8 cellular contexts compared by ENCODE assay signal in genomic region chr7:144835166-144835611, GRCh38. TPM values are rescaled to one million over a fixed set of nuclear protein-coding genes. Genes with fewer than 3 reads are reported as not detected.
DNase-seq lines count a peak whose midpoint lies in the region; ATAC-seq and TF ChIP-seq lines count a peak whose summit lies in the region.

No MANE protein-coding gene starts in this region.

- DNase-seq in NCI-H1436 (lab: John Stamatoyannopoulos, UW) (peak; percentile 5), NCI-H1436 treated with DMSO at 0.1 percent for 48 hours (lab: John Stamatoyannopoulos, UW) (no peak), HCEC 1CT (peak; percentile 26), MG63 (peak; percentile 23), T-helper 17 cell (peak in 1 of 3 donors; percentile 15), colonic mucosa (peak; percentile 39)
- DNase-seq in stimulated activated CD4-positive, alpha-beta T cell treated with anti-CD3 and anti-CD28 coated beads, Interleukin-4, amount 100 ng/mL, for 24 hours: peak; percentile 51

- H3K4me3 ChIP-seq in MG63 (peak overlapping the region; percentile 61), colonic mucosa (peak overlapping the region; percentile 64)

- H3K27ac ChIP-seq in colonic mucosa (peak overlapping the region; percentile 92), layer of hippocampus (ENCODE audit: low read depth, low read length) (peak overlapping the region; percentile 85)

- no peaks in the 10 kb centered on the region for H3K27me3 Mint-ChIP-seq in T-helper 17 cell

- H3K9ac ChIP-seq in colonic mucosa (ENCODE audit: low read depth in 2 of 2, low read length in 2 of 2): peak overlapping the region; percentile 82 to 94

- intact Hi-C loops in colonic mucosa (cut with DNase I): no loop called here

- H3K9me3 ChIP-seq in MG63 (no peaks in the 10 kb centered on the region; the same call in 1 of the 2 replicates), T-helper 17 cell (ENCODE audit: control insufficient read depth, low read length, poor library complexity, severe bottlenecking) (no peaks in the 10 kb centered on the region), colonic mucosa (no peaks in the 10 kb centered on the region)

- no peak for TF ChIP-seq CTCF in colonic mucosa (IDR thresholded peaks at IDR 0.05)

- H3K27ac Mint-ChIP-seq in T-helper 17 cell: peak overlapping the region; percentile 97

- no peaks in the 10 kb centered on the region for H3K4me1 ChIP-seq in colonic mucosa

- ATAC-seq in T-helper 17 cell: peak; percentile 42

- peaks cover 2% of the 10 kb centered on the region for H3K36me3 Mint-ChIP-seq in T-helper 17 cell (ENCODE audit: low read depth)

- H3K36me3 ChIP-seq in MG63 (no peaks in the 10 kb centered on the region), colonic mucosa (no peaks in the 10 kb centered on the region)

- H3K27me3 ChIP-seq in MG63: no peaks in the 10 kb centered on the region
- no peaks in the 10 kb centered on the region for H3K27me3 ChIP-seq in colonic mucosa
- H3K27me3 ChIP-seq in layer of hippocampus (ENCODE audit: control insufficient read depth, insufficient read depth, low read length): no peaks in the 10 kb centered on the region

- H3K4me3 Mint-ChIP-seq in T-helper 17 cell: peak overlapping the region; percentile 97

- H3K4me1 Mint-ChIP-seq in T-helper 17 cell: peaks cover 19% of the 10 kb centered on the region

RNA-seq across cellular contexts. Expression of gene TPK1, which starts 0.7 kb away (rescaled TPM):
- total RNA-seq in MG63 (2014; rRNA removed; shearing (Covaris generic); ENCODE audit: low replicate concordance): 3.5 and 8.0 TPM in 2 replicates
- 10 to 100 TPM; 20.3 to 21.7 TPM for total RNA-seq in T-helper 17 cell
- 10 to 100 TPM in 1 of 2 donors, 1 to 10 TPM in 1; 8.0 to 18.8 TPM for total RNA-seq in colonic mucosa
